In the genomic region with DNA sequence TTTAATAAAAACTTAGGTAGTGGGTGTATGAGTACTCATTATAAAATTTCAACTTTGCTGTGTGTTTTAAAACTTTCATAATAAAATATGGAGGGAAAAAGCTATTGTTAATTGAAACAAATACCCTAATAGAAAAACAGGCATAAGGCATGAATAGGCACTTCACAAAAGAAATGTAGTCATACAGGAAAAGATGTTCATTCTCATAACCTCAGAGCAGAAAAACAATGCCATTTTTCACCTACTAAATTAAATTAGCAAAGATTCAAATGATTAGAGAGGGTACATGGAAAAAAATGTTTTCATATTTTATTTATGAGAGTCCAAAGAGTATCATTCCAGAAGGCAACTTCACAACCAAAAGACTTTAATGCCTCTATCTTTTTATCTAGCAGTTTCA, we compare ENCODE assay signal across 16 cellular contexts. TPM values are rescaled to one million over a fixed set of nuclear protein-coding genes. Genes with fewer than 3 reads are reported as not detected.
DNase-seq lines count a peak whose midpoint lies in the region; ATAC-seq, FAIRE-seq and TF ChIP-seq lines count a peak whose summit lies in the region.
"Had no signal": no experiment of that assay in that cellular context is flagged by ENCODE, and none has a peak within 500 bp of the region (broad histone marks: within the 10 kb centered on the region; RNA-seq: fewer than 3 reads in every experiment).

No MANE protein-coding gene starts in this region.

- POLR2A ChIA-PET in naive thymus-derived CD8-positive, alpha-beta T cell (lab: Charles Lee): no interaction called here

- no peak overlapping the region for H3K4me3 Mint-ChIP-seq in type B pancreatic cell
- no peak overlapping the region for H3K4me3 Mint-ChIP-seq in naive thymus-derived CD8-positive, alpha-beta T cell
- H3K4me3 Mint-ChIP-seq: CD4-positive, alpha-beta memory T cell; GM23338; HFFc6 had no signal

- H3K4me1 ChIP-seq in GM23248 (ENCODE audit: insufficient read depth): peaks cover 8% of the 10 kb centered on the region; the same call in 1 of the 2 replicates
- H3K4me1 ChIP-seq: Caco-2, HAP-1 had no signal

- no peak overlapping the region for H3K4me2 ChIP-seq in GM23248 (ENCODE audit: unreplicated experiment)
- H3K4me2 ChIP-seq: GM23338 had no signal

- no peak for ATAC-seq in naive thymus-derived CD8-positive, alpha-beta T cell
- ATAC-seq: GM23338 had no signal

- H3K9ac ChIP-seq in GM23248: no peak overlapping the region

- DNase-seq in GM23248 (no peak), type B pancreatic cell (ENCODE audit: extremely low spot score, unreplicated experiment) (no peak), NCI-H1092 treated with DMSO at 0.1 percent for 48 hours (lab: John Stamatoyannopoulos, UW) (no peak), NCI-H2107 treated with DMSO at 0.1 percent for 48 hours (lab: John Stamatoyannopoulos, UW; ENCODE audit: unreplicated experiment) (no peak)
- no peak for DNase-seq in naive thymus-derived CD8-positive, alpha-beta T cell
- DNase-seq: C1 segment of cervical spinal cord; Caco-2; CD4-positive, alpha-beta memory T cell; DMS153; DND-41; HFFc6 had no signal

- no peak for TF ChIP-seq CTCF in type B pancreatic cell (conservative IDR thresholded peaks at IDR 0.05)

- H3F3A ChIP-seq in GM23248 (ENCODE audit: insufficient read depth): peaks cover 25% of the 10 kb centered on the region

- H3K27ac ChIP-seq in GM23248: 0 out of 2 replicates have a peak overlapping the region, but pooled peaks have one; percentile 15

- no peaks in the 10 kb centered on the region for H3K9me3 ChIP-seq in GM23248 (ENCODE audit: low read depth)
- H3K9me3 ChIP-seq: HAP-1 had no signal

- no peak overlapping the region for H3K4me3 ChIP-seq in GM23248
- H3K4me3 ChIP-seq: GM23338, HAP-1 had no signal

- peaks cover 96% of the 10 kb centered on the region for H3K79me2 ChIP-seq in GM23248 (ENCODE audit: insufficient read depth)

- H3K27me3 ChIP-seq in GM23248 (replicated peaks; ENCODE audit: insufficient read depth): no peaks in the 10 kb centered on the region

- in situ Hi-C loops in GM23248 (cut with MboI): no loop called here

- H3K27me3 Mint-ChIP-seq in type B pancreatic cell: no peaks in the 10 kb centered on the region
- H3K27me3 Mint-ChIP-seq in naive thymus-derived CD8-positive, alpha-beta T cell: no peaks in the 10 kb centered on the region
- H3K27me3 Mint-ChIP-seq: CD4-positive, alpha-beta memory T cell had no signal

- H3K36me3 ChIP-seq in GM23248 (ENCODE audit: low read depth): no peaks in the 10 kb centered on the region
- H3K36me3 ChIP-seq: HAP-1 had no signal

- H3K9me3 Mint-ChIP-seq in type B pancreatic cell: peaks cover 3% of the 10 kb centered on the region
- H3K9me3 Mint-ChIP-seq in naive thymus-derived CD8-positive, alpha-beta T cell: no peaks in the 10 kb centered on the region
- H3K9me3 Mint-ChIP-seq: HFFc6 had no signal

- FAIRE-seq in islet of Langerhans (lab: Jason Lieb, UNC): peak; percentile 24
- FAIRE-seq: GM12892, H54 had no signal

- H3K36me3 Mint-ChIP-seq in type B pancreatic cell: peaks cover 4% of the 10 kb centered on the region
- H3K36me3 Mint-ChIP-seq in naive thymus-derived CD8-positive, alpha-beta T cell: peaks cover 0 to 2% (median 0%) of the 10 kb centered on the region in 3 donors
- H3K36me3 Mint-ChIP-seq: CD4-positive, alpha-beta memory T cell had no signal

- H2AFZ ChIP-seq in GM23248: no peak overlapping the region
- H2AFZ ChIP-seq: GM23338 had no signal

- no peaks in the 10 kb centered on the region for H3K9me2 ChIP-seq in GM23248 (ENCODE audit: insufficient read depth)

- no peaks in the 10 kb centered on the region for H3K4me1 Mint-ChIP-seq in type B pancreatic cell (ENCODE audit: unreplicated experiment)
- H3K4me1 Mint-ChIP-seq in naive thymus-derived CD8-positive, alpha-beta T cell: peaks cover 14 to 27% (median 21%) of the 10 kb centered on the region in 4 donors

- H3K27ac Mint-ChIP-seq in type B pancreatic cell: peak overlapping the region; percentile 23
- H3K27ac Mint-ChIP-seq in naive thymus-derived CD8-positive, alpha-beta T cell: no peak overlapping the region
- H3K27ac Mint-ChIP-seq: GM23338, HFFc6 had no signal

- H4K20me1 ChIP-seq in GM23248 (ENCODE audit: insufficient read depth): peaks cover 11% of the 10 kb centered on the region; the same call in 1 of the 2 replicates

RNA-seq across cellular contexts. Expression of gene ELF1, which starts 20.6 kb away (rescaled TPM):
- 36.1 and 43.8 TPM in 2 replicates for total RNA-seq in GM23248 (2014; rRNA removed; shearing (Covaris generic))
- 39.9 and 42.7 TPM in 2 replicates for polyA plus RNA-seq in GM23248 (2016; fragmentation: Nextera tagmentation; extraction: Ambion mirVana)
- 47.4 and 97.2 TPM in 2 replicates for total RNA-seq in type B pancreatic cell (ENCODE audit: low replicate concordance)
- 100 to 1,000 TPM; 184 to 200 TPM for total RNA-seq in naive thymus-derived CD8-positive, alpha-beta T cell
- 100 to 1,000 TPM; 127 to 155 (median 130) TPM for polyA plus RNA-seq in naive thymus-derived CD8-positive, alpha-beta T cell

RNA-seq across cellular contexts. Expression of gene WBP4, which starts 21.6 kb away (rescaled TPM):
- total RNA-seq in GM23248 (2014; rRNA removed; shearing (Covaris generic)): 7.5 and 11.8 TPM in 2 replicates
- 13.4 and 14.0 TPM in 2 replicates for polyA plus RNA-seq in GM23248 (2016; fragmentation: Nextera tagmentation; extraction: Ambion mirVana)
- 5.6 and 7.9 TPM in 2 replicates for total RNA-seq in type B pancreatic cell (ENCODE audit: low replicate concordance)
- total RNA-seq in naive thymus-derived CD8-positive, alpha-beta T cell: 1 to 10 TPM; 8.8 to 9.0 TPM
- 1 to 10 TPM; 3.7 to 4.9 (median 3.9) TPM for polyA plus RNA-seq in naive thymus-derived CD8-positive, alpha-beta T cell
